Comparison of ENCODE assay signal across 27 cellular contexts in the genomic region with DNA sequence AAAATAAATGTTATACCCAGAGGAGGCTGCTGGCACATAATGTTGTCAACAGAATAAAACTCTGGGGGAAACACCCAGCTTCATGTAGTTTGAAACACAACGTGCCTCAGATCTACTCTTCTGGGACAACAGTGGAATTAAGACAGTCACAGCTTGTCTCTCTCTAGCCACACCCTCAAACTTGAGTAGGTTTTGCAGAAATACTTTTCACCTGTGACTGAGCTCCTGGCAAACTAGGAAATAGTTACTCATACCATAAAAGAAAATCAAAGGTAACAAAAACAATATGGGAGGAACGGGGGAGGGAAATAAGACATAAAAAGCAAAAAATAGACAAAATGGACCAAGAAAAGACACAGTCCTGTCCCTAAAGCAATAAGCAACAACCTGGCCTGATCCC. TPM values are rescaled to one million over a fixed set of nuclear protein-coding genes. Genes with fewer than 3 reads are reported as not detected.
"Had no signal": no experiment of that assay in that cellular context is flagged by ENCODE, and none has a peak within 500 bp of the region (broad histone marks: within the 10 kb centered on the region; RNA-seq: fewer than 3 reads in every experiment).

No MANE protein-coding gene starts in this region.

- H3K36me3 ChIP-seq: ascending aorta, cardiac muscle cell had no signal

- ATAC-seq: activated naive CD4-positive, alpha-beta T cell treated with anti-CD3 and anti-CD28 coated beads, Interleukin-2, amount 50 U/mL, for 72 hours; activated naive CD8-positive, alpha-beta T cell treated with anti-CD3 and anti-CD28 coated beads, Interleukin-2, amount 50 U/mL, for 24 hours; activated T-cell treated with anti-CD3 and anti-CD28 coated beads, Interleukin-2, amount 50 U/mL, for 4 hours; body of pancreas; K562; T-cell had no signal

- H3K4me3 ChIP-seq: ascending aorta, body of pancreas, cardiac muscle cell, K562 had no signal

- H3K4me1 ChIP-seq: ascending aorta, body of pancreas had no signal

- H3K36me3 Mint-ChIP-seq: activated CD4-positive, alpha-beta memory T cell treated with anti-CD3 and anti-CD28 coated beads for 36 hours; T-cell had no signal

- H3K4me3 Mint-ChIP-seq: activated CD4-positive, alpha-beta memory T cell treated with anti-CD3 and anti-CD28 coated beads for 36 hours; activated CD4-positive, alpha-beta T cell treated with anti-CD3 and anti-CD28 coated beads, Interleukin-2, amount 10 ng/mL, durations not matched to agents 7 days and 5 days; activated naive CD8-positive, alpha-beta T cell treated with anti-CD3 and anti-CD28 coated beads, Interleukin-2, amount 50 U/mL, for 24 hours; activated T-cell treated with anti-CD3 and anti-CD28 coated beads, Interleukin-2, amount 50 U/mL, for 4 hours; T-cell had no signal

- H3K27me3 ChIP-seq: ascending aorta, body of pancreas, cardiac muscle cell had no signal

- H3K9me3 Mint-ChIP-seq: activated CD4-positive, alpha-beta memory T cell treated with anti-CD3 and anti-CD28 coated beads for 36 hours had no signal

- H3K27me3 Mint-ChIP-seq: activated CD4-positive, alpha-beta memory T cell treated with anti-CD3 and anti-CD28 coated beads for 36 hours; activated CD4-positive, alpha-beta T cell treated with anti-CD3 and anti-CD28 coated beads, Interleukin-2, amount 10 ng/mL, durations not matched to agents 7 days and 5 days; activated naive CD8-positive, alpha-beta T cell treated with anti-CD3 and anti-CD28 coated beads, Interleukin-2, amount 50 U/mL, for 24 hours; T-cell had no signal

- H3K27ac Mint-ChIP-seq: activated CD4-positive, alpha-beta memory T cell treated with anti-CD3 and anti-CD28 coated beads for 36 hours; activated CD4-positive, alpha-beta T cell treated with anti-CD3 and anti-CD28 coated beads, Interleukin-2, amount 10 ng/mL, durations not matched to agents 7 days and 5 days; activated naive CD4-positive, alpha-beta T cell treated with anti-CD3 and anti-CD28 coated beads, Interleukin-2, amount 50 U/mL, for 72 hours; activated naive CD8-positive, alpha-beta T cell treated with anti-CD3 and anti-CD28 coated beads, Interleukin-2, amount 50 U/mL, for 24 hours; T-cell had no signal

- H3K9me3 ChIP-seq: ascending aorta, body of pancreas had no signal

- H3K27ac ChIP-seq: ascending aorta, body of pancreas, cardiac muscle cell, VCaP had no signal

- DNase-seq: activated CD4-positive, alpha-beta memory T cell treated with anti-CD3 and anti-CD28 coated beads for 36 hours; activated CD4-positive, alpha-beta T cell treated with anti-CD3 and anti-CD28 coated beads, Interleukin-2, amount 10 ng/mL, durations not matched to agents 7 days and 5 days; activated CD4-positive, CD25-positive, alpha-beta regulatory T cell; activated CD8-positive, alpha-beta memory T cell treated with anti-CD3 and anti-CD28 coated beads for 24 hours; activated effector memory CD4-positive, alpha-beta T cell treated with anti-CD3 and anti-CD28 coated beads, Interleukin-2, amount 50 U/mL, for 16 hours; activated naive CD4-positive, alpha-beta T cell treated with Interleukin-2 at 50 U/mL for 16 hours; activated naive CD8-positive, alpha-beta T cell treated with anti-CD3 and anti-CD28 coated beads, Interleukin-2, amount 50 U/mL, for 24 hours; activated T-cell treated with anti-CD3 and anti-CD28 coated beads, Interleukin-2, amount 50 U/mL, for 4 hours; amniotic stem cell; body of pancreas; Karpas-422; NCI-H1092; NCI-H1436; NCI-H1694 treated with DMSO at 0.1 percent for 48 hours; NCI-H2029 treated with DMSO at 0.1 percent for 48 hours; NCI-H510A treated with DMSO at 0.1 percent for 48 hours; NCI-H69; NK-92 treated with Interleukin-12 subunit alpha and Interleukin-12 subunit beta, amount 100 ng/mL, for 24 hours; SIG-M5; T-cell; T-helper 2 cell; T1000 had no signal

- H3K4me1 Mint-ChIP-seq: activated CD4-positive, alpha-beta T cell treated with anti-CD3 and anti-CD28 coated beads, Interleukin-2, amount 10 ng/mL, durations not matched to agents 7 days and 5 days; activated naive CD8-positive, alpha-beta T cell treated with anti-CD3 and anti-CD28 coated beads, Interleukin-2, amount 50 U/mL, for 24 hours; T-cell had no signal

RNA-seq across cellular contexts. Expression of gene ELAVL2, which starts 14.4 kb away (rescaled TPM):
- total RNA-seq: activated CD4-positive, alpha-beta memory T cell treated with anti-CD3 and anti-CD28 coated beads for 36 hours; activated CD4-positive, alpha-beta T cell treated with anti-CD3 and anti-CD28 coated beads, Interleukin-2, amount 10 ng/mL, durations not matched to agents 7 days and 5 days; activated naive CD4-positive, alpha-beta T cell treated with anti-CD3 and anti-CD28 coated beads, Interleukin-2, amount 50 U/mL, for 72 hours; activated T-cell treated with anti-CD3 and anti-CD28 coated beads, Interleukin-2, amount 50 U/mL, for 4 hours; ascending aorta; body of pancreas; K562 had no signal
- polyA plus RNA-seq: K562 had no signal
